Comparison of ENCODE assay signal across 22 cellular contexts in the genomic region with DNA sequence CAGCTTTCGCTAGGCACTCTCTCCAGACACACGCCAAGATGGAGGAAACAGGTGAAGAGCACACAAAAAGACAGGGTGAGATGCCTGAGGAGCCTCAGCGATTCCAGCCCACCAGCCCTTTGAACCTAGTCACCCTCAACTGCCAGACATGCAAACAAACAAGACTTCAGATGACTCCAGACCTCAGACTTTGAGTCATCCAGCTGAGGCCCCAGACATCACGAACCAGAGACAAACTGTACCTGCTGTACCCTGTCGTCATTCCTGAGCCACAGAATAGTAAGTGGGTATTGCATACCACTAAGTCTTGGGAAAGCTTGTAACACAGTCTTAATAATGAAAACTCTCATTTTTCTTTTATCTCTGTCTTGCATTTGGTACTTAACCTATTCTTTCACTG.
DNase-seq lines count a peak whose midpoint lies in the region; ATAC-seq and TF ChIP-seq lines count a peak whose summit lies in the region.
"Had no signal": no experiment of that assay in that cellular context is flagged by ENCODE, and none has a peak within 500 bp of the region (broad histone marks: within the 10 kb centered on the region; RNA-seq: fewer than 3 reads in every experiment).

No MANE protein-coding gene starts in this region.

- TF ChIP-seq CTCF in PC-3 (conservative IDR thresholded peaks at IDR 0.05; ENCODE audit: low read depth, low read length) (no peak), choroid plexus epithelial cell (conservative IDR thresholded peaks at IDR 0.05; ENCODE audit: low read depth, low read length) (no peak)

- no peaks in the 10 kb centered on the region for H3K9me3 ChIP-seq in PC-3 (ENCODE audit: low read length)
- H3K9me3 ChIP-seq: Peyer's patch, thoracic aorta had no signal

- no peaks in the 10 kb centered on the region for H3K9me2 ChIP-seq in PC-3 (replicated peaks; ENCODE audit: low read length)

- no peak overlapping the region for H3K4me2 ChIP-seq in PC-3 (ENCODE audit: low read length)

- no TSS peak for BruUV-seq in PC-3 (replicated peaks; lab: Mats Ljungman, UMichigan)

- no peaks in the 10 kb centered on the region for H4K20me1 ChIP-seq in PC-3 (ENCODE audit: low read length)

- H2AFZ ChIP-seq in PC-3 (ENCODE audit: low read length): no peak overlapping the region

- no peak for TF ChIP-seq POLR2A in GM18505 (IDR thresholded peaks at IDR 0.05; ENCODE audit: borderline replicate concordance, extremely low read depth, insufficient read depth, insufficient read length)

- CTCF ChIA-PET in PC-3 (lab: Charles Lee): no interaction called here

- no peaks in the 10 kb centered on the region for H3F3A ChIP-seq in PC-3 (ENCODE audit: low read length, unreplicated experiment)

- peak; percentile 18 for DNase-seq in H4 (ENCODE audit: low spot score)
- peak; percentile 38 for DNase-seq in PC-3
- DNase-seq in choroid plexus epithelial cell (ENCODE audit: low read depth): peak; percentile 34
- DNase-seq in non-pigmented ciliary epithelial cell (ENCODE audit: low read depth): peak; percentile 17
- no peak for DNase-seq in T-helper 9 cell
- DNase-seq in COR-L47 (lab: John Stamatoyannopoulos, UW): no peak
- DNase-seq: activated CD4-positive, alpha-beta T cell treated with anti-CD3 and anti-CD28 coated beads, Interleukin-2, amount 10 ng/mL, durations not matched to agents 7 days and 5 days; activated naive CD8-positive, alpha-beta T cell treated with anti-CD3 and anti-CD28 coated beads, Interleukin-2, amount 10 ng/mL, durations not matched to agents 7 days and 5 days; CD4-positive, alpha-beta T cell; dermis blood vessel endothelial cell; DMS153; GDM1; NCI-H1105 treated with DMSO at 0.1 percent for 48 hours; NK-92 treated with Interleukin-12 subunit alpha and Interleukin-12 subunit beta, amount 100 ng/mL, for 24 hours; Peyer's patch; stimulated activated CD4-positive, alpha-beta T cell treated with anti-CD3 and anti-CD28 coated beads, Interleukin-2, amount 100 ng/mL, for 24 hours; T-helper 17 cell had no signal

- H3K79me2 ChIP-seq in PC-3 (ENCODE audit: low read length): no peaks in the 10 kb centered on the region

- H3K4me3 ChIP-seq in PC-3 (ENCODE audit: low read length) (no peak overlapping the region), choroid plexus epithelial cell (ENCODE audit: low read depth, low read length) (no peak overlapping the region)
- H3K4me3 ChIP-seq: Peyer's patch, thoracic aorta had no signal

- H3K27me3 ChIP-seq in PC-3 (ENCODE audit: low read length): no peaks in the 10 kb centered on the region
- H3K27me3 ChIP-seq: Peyer's patch had no signal

- POLR2A ChIA-PET in PC-3 (lab: Charles Lee; ENCODE audit: unreplicated experiment): no interaction called here

- intact Hi-C loops in PC-3 (cut with micrococcal nuclease): no loop called here

- H3K4me1 ChIP-seq in PC-3 (ENCODE audit: insufficient read depth, low read length): no peaks in the 10 kb centered on the region
- H3K4me1 ChIP-seq: Peyer's patch had no signal

- peak; percentile 54 for ATAC-seq in PC-3
- ATAC-seq in GM19035 (IDR thresholded peaks at IDR 0.05; ENCODE audit: unreplicated experiment): no peak
- no peak for ATAC-seq in GM18505 (IDR thresholded peaks at IDR 0.05; ENCODE audit: unreplicated experiment)
- ATAC-seq: stimulated activated memory B cell treated with anti-CD40 and anti-IgM and Interleukin-4, amounts not matched to agents 10 μg/mL and 1 μg/mL and 100 μg/mL, for 72 hours; T-helper 17 cell had no signal

- no peak overlapping the region for H3K9ac ChIP-seq in PC-3 (ENCODE audit: low read length)

- H3K36me3 ChIP-seq in PC-3 (ENCODE audit: low read depth, low read length): no peaks in the 10 kb centered on the region
- H3K36me3 ChIP-seq: Peyer's patch, thoracic aorta had no signal

- no peak overlapping the region for H3K27ac ChIP-seq in PC-3 (ENCODE audit: low read length)
- H3K27ac ChIP-seq: Peyer's patch, thoracic aorta, VCaP had no signal

Comparison
In these comparisons a context has a peak if more than half of its experiments do, and no peak if none do; other contexts are left out.
1. DNase-seq: peak in H4 (single experiment), PC-3 (single experiment), choroid plexus epithelial cell (single experiment) and non-pigmented ciliary epithelial cell (single experiment); none in T-helper 9 cell (single experiment) and COR-L47 (single experiment).